ENCODE assay signal across 20 cellular contexts in the genomic region with DNA sequence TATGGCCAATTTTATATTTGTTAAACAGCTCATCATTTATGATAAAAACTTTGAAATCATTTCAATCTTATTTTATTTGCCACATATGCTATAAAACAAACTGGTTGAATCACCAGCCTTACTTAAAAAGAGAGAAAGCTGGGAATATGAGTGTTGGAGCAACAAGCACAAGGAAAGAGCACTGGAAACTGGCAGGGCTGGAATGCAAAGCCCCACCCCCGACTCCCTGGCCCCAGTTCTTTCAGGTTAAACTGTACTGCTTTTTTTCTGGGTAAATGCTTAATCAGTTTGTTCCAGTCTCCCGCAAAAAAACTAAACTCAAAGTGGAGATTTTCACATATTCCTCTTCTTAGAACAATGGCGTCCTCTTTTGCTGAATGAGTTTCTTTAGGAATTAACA.
"Had no signal": no experiment of that assay in that cellular context is flagged by ENCODE, and none has a peak within 500 bp of the region (broad histone marks: within the 10 kb centered on the region; RNA-seq: fewer than 3 reads in every experiment).

No MANE protein-coding gene starts in this region.

- H3K4me1 ChIP-seq: foreskin keratinocyte, sigmoid colon, testis had no signal

- DNase-seq: effector memory CD8-positive, alpha-beta T cell; foreskin keratinocyte; head of caudate nucleus; hippocampal formation; immature natural killer cell; kidney; left cardiac atrium; left ventricle myocardium superior; mesenchymal stem cell; naive B cell; posterior cingulate gyrus; sigmoid colon; stimulated activated CD4-positive, alpha-beta T cell treated with anti-CD3 and anti-CD28 coated beads, Interleukin-2, amount 100 ng/mL, for 24 hours; stimulated activated CD4-positive, alpha-beta T cell treated with anti-CD3 and anti-CD28 coated beads, Interleukin-4, amount 100 ng/mL, for 4 hours; stimulated activated naive B cell treated with anti-CD40 and anti-IgM and Interleukin-4, amounts not matched to agents 10 μg/mL and 1 μg/mL and 100 μg/mL, for 72 hours; stimulated activated naive CD8-positive, alpha-beta T cell treated with anti-CD3 and anti-CD28 coated beads, Interleukin-15, amount 100 ng/mL, for 72 hours; testis; trophoblast cell had no signal

- H3K27ac ChIP-seq: foreskin keratinocyte, sigmoid colon, skin epidermis, testis had no signal

- H3K27me3 ChIP-seq: foreskin keratinocyte, sigmoid colon, testis had no signal

- H3K9me3 ChIP-seq: sigmoid colon, testis had no signal

- ATAC-seq: effector memory CD8-positive, alpha-beta T cell; foreskin keratinocyte; left cardiac atrium; left ventricle myocardium superior; stimulated activated naive B cell treated with anti-CD40 and anti-IgM and Interleukin-4, amounts not matched to agents 10 μg/mL and 1 μg/mL and 100 μg/mL, for 72 hours; stimulated activated naive CD8-positive, alpha-beta T cell treated with anti-CD3 and anti-CD28 coated beads, Interleukin-15, amount 100 ng/mL, for 72 hours had no signal

- H3K4me3 ChIP-seq: lung, sigmoid colon, skin epidermis, testis had no signal

- H3K36me3 ChIP-seq: sigmoid colon had no signal
